In the genomic region with DNA sequence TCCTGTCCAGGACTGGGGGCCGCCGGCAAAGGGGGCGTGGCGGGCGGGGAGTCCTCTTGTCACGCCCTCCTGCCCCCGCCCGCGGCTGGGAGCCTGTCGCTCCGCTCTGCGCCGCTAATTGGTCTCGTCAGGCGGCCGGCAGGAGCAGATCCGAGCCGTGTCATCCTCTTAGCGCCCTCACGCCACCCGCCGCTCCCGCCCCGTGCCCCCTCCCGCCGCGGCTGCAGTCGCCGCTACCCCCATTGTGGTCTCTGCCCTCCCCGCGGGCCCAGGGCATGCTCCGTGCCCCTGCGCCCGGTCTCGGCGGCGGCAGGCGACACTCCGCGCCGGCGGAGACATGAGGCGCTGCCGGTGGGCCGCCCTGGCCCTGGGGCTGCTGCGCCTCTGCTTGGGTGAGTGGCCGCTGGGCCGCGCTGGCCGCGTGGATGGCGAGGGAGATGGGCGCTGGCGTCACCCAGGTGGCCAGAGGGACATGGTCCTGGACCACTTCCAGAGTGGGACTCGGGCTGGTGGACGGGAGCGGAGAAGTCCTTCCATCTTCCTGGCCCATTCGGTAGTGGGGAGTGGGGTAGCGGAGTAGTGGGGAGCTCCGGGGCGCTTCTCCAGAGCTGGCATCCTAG, we compare ENCODE assay signal across 1 cellular context.
TF ChIP-seq lines count a peak whose summit lies in the region.

CDHR1 (plus strand) TSS at position 114 of the 620 bp plus-strand sequence; CDS start at position 338, 224 bp downstream.

TF ChIP-seq in IMR-90, 13 proteins besides CTCF, POLR2A, EP300 and RAD21:
- no peak for TF ChIP-seq ELK1 (IDR thresholded peaks at IDR 0.05; ENCODE audit: borderline replicate concordance, low read depth, low read length)
- no peak for TF ChIP-seq MAZ (IDR thresholded peaks at IDR 0.05; ENCODE audit: borderline replicate concordance, low read depth, low read length)
- TF ChIP-seq CHD1 (IDR thresholded peaks at IDR 0.05; ENCODE audit: low read depth, low read length), result no peak
